In genomic region chr12:91685917-91686316, GRCh38 we compare ENCODE assay signal across 9 cellular contexts.
DNase-seq lines count a peak whose midpoint lies in the region; ATAC-seq and TF ChIP-seq lines count a peak whose summit lies in the region.
"Had no signal": no experiment of that assay in that cellular context is flagged by ENCODE, and none has a peak within 500 bp of the region (broad histone marks: within the 10 kb centered on the region; RNA-seq: fewer than 3 reads in every experiment).

No MANE protein-coding gene starts in this region.

- peak overlapping the region; percentile 13 for H3K9ac ChIP-seq in smooth muscle cell (ENCODE audit: low read depth)

- H4K20me1 ChIP-seq in smooth muscle cell (ENCODE audit: low read depth): no peaks in the 10 kb centered on the region

- WGBS in smooth muscle cell (ENCODE audit: low lambda C conversion rate): 73% methylated on average over 2 of the region's 2 CpGs

- no peaks in the 10 kb centered on the region for H3K36me3 Mint-ChIP-seq in activated CD4-positive, alpha-beta memory T cell treated with anti-CD3 and anti-CD28 coated beads for 36 hours

- ATAC-seq in RWPE2 (ENCODE audit: low read depth) (peak; percentile 61; the same call in 2 of the 3 replicates), esophagus mucosa (peak; percentile 59), GM18858 (IDR thresholded peaks at IDR 0.05; ENCODE audit: unreplicated experiment) (no peak), GM19328 (IDR thresholded peaks at IDR 0.05; ENCODE audit: unreplicated experiment) (no peak)

- H3K27ac ChIP-seq in RWPE2 (ENCODE audit: poor library complexity, severe bottlenecking) (no peak overlapping the region), smooth muscle cell (ENCODE audit: low read depth) (peak overlapping the region; percentile 48)

- H3K36me3 ChIP-seq in RWPE2 (ENCODE audit: low read depth) (no peaks in the 10 kb centered on the region), smooth muscle cell (ENCODE audit: low read depth) (no peaks in the 10 kb centered on the region)

- CTCF ChIA-PET in activated CD4-positive, alpha-beta memory T cell treated with anti-CD3 and anti-CD28 coated beads for 36 hours (lab: Charles Lee): no interaction called here

- H3K27ac Mint-ChIP-seq in activated CD4-positive, alpha-beta memory T cell treated with anti-CD3 and anti-CD28 coated beads for 36 hours: no peak overlapping the region

- H3K4me3 ChIP-seq in RWPE2 (ENCODE audit: severe bottlenecking) (no peak overlapping the region), smooth muscle cell (no peak overlapping the region)

- no peak overlapping the region for H2AFZ ChIP-seq in smooth muscle cell (ENCODE audit: low read depth)

- intact Hi-C loops in activated CD4-positive, alpha-beta memory T cell treated with anti-CD3 and anti-CD28 coated beads for 36 hours (cut with micrococcal nuclease): loop anchor here (5.0 kb wide), 1 partner anchor 91 kb away; no protein-coding TSS in a partner anchor

- no peaks in the 10 kb centered on the region for H3K79me2 ChIP-seq in smooth muscle cell (ENCODE audit: low read depth)

- POLR2A ChIA-PET in activated CD4-positive, alpha-beta memory T cell treated with anti-CD3 and anti-CD28 coated beads for 36 hours (lab: Charles Lee): no interaction called here

- H3K27me3 ChIP-seq in RWPE2 (ENCODE audit: insufficient read depth, poor library complexity, severe bottlenecking) (no peaks in the 10 kb centered on the region), smooth muscle cell (ENCODE audit: low read depth) (no peaks in the 10 kb centered on the region)

- no peak for TF ChIP-seq CTCF in RWPE2 (IDR thresholded peaks at IDR 0.05; ENCODE audit: poor library complexity, severe bottlenecking)
- no peak for TF ChIP-seq CTCF in smooth muscle cell (IDR thresholded peaks at IDR 0.05; ENCODE audit: borderline replicate concordance, insufficient read depth, poor library complexity, severe bottlenecking)

- H3K4me3 Mint-ChIP-seq in activated CD4-positive, alpha-beta memory T cell treated with anti-CD3 and anti-CD28 coated beads for 36 hours: no peak overlapping the region

- DNase-seq in activated gamma-delta T cell treated with Interleukin-2 at 50 U/mL for 16 hours: peak; percentile 19
- DNase-seq in activated gamma-delta T cell (lab: John Stamatoyannopoulos, UW): no peak
- no peak for DNase-seq in RWPE2 (ENCODE audit: low spot score)
- DNase-seq in smooth muscle cell (lab: John Stamatoyannopoulos, UW; ENCODE audit: unreplicated experiment): no peak
- no peak for DNase-seq in activated CD4-positive, alpha-beta memory T cell treated with anti-CD3 and anti-CD28 coated beads for 36 hours
- DNase-seq: amniotic stem cell had no signal

- H3K4me2 ChIP-seq in smooth muscle cell: no peak overlapping the region

- no peaks in the 10 kb centered on the region for H3K27me3 Mint-ChIP-seq in activated CD4-positive, alpha-beta memory T cell treated with anti-CD3 and anti-CD28 coated beads for 36 hours

- H3K4me1 ChIP-seq in RWPE2 (ENCODE audit: insufficient read depth, poor library complexity, severe bottlenecking): peaks cover 6% of the 10 kb centered on the region
- no peaks in the 10 kb centered on the region for H3K4me1 ChIP-seq in smooth muscle cell (ENCODE audit: low read depth)

- H3K4me1 Mint-ChIP-seq in activated CD4-positive, alpha-beta memory T cell treated with anti-CD3 and anti-CD28 coated beads for 36 hours (ENCODE audit: low read depth): peaks cover 15% of the 10 kb centered on the region

- no peaks in the 10 kb centered on the region for H3K9me3 Mint-ChIP-seq in activated CD4-positive, alpha-beta memory T cell treated with anti-CD3 and anti-CD28 coated beads for 36 hours

- H3K9me3 ChIP-seq in RWPE2 (ENCODE audit: severe bottlenecking): no peaks in the 10 kb centered on the region
- H3K9me3 ChIP-seq in smooth muscle cell (replicated peaks; ENCODE audit: low read depth): no peaks in the 10 kb centered on the region

- no peaks in the 10 kb centered on the region for H3F3A ChIP-seq in smooth muscle cell (ENCODE audit: low read depth)

Comparison
In these comparisons a context has a peak if more than half of its experiments do, and no peak if none do; other contexts are left out.
1. ATAC-seq: peak in RWPE2 (single experiment) and esophagus mucosa (single experiment); none in GM18858 (single experiment) and GM19328 (single experiment).